6 cellular contexts compared by ENCODE assay signal in genomic region chr13:60343978-60344377, GRCh38.
"Had no signal": no experiment of that assay in that cellular context is flagged by ENCODE, and none has a peak within 500 bp of the region (broad histone marks: within the 10 kb centered on the region; RNA-seq: fewer than 3 reads in every experiment).

No MANE protein-coding gene starts in this region.

- DNase-seq: H9, HFFc6, IMR-90 had no signal

- H3K4me2 ChIP-seq: GM23338 had no signal

- H3K4me3 Mint-ChIP-seq: GM23338, H9, HFFc6 had no signal

- H3K9me3 Mint-ChIP-seq: GM23338, HFFc6 had no signal

- H3K4me3 ChIP-seq: GM23338, K562 had no signal

- ATAC-seq: GM23338, HCT116, K562 had no signal

- H3K27ac Mint-ChIP-seq: GM23338, H9, HFFc6 had no signal
